20 cellular contexts compared by ENCODE assay signal in the genomic region with DNA sequence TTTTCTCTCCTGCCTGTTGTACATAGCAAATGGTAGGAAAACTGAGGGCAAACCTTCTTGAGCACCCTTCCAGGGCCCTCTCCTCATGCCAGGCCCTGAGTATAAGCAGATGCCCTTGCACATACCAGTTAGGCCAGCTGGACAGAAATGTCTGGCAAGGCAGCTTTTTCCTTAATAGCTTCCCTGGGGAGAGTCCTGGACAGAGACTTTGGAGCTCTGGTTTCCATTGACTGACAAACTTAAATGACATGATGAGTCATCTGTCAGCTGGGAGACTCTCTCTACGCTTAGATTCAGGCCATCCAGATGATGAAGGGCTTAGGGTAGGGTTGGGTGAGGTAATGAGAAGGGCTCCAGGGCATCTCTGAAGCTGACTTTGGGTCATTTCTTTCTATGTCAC.
DNase-seq lines count a peak whose midpoint lies in the region; ATAC-seq and TF ChIP-seq lines count a peak whose summit lies in the region.
"Had no signal": no experiment of that assay in that cellular context is flagged by ENCODE, and none has a peak within 500 bp of the region (broad histone marks: within the 10 kb centered on the region; RNA-seq: fewer than 3 reads in every experiment).

No MANE protein-coding gene starts in this region.

- H3K36me3 ChIP-seq in heart left ventricle (no peaks in the 10 kb centered on the region), rectal smooth muscle tissue (ENCODE audit: control insufficient read depth, insufficient read depth, low read length) (no peaks in the 10 kb centered on the region)
- H3K36me3 ChIP-seq: neural progenitor cell had no signal

- intact Hi-C loops in heart left ventricle (cut with DNase I), result loop anchor here in 6 of 10 donors (1.0 to 10.0 kb wide), 5 partner anchors 152 to 1692 kb away; no protein-coding TSS in a partner anchor

- no peak for TF ChIP-seq CTCF in heart left ventricle (IDR thresholded peaks at IDR 0.05)

- H3K27ac ChIP-seq in heart left ventricle, result peak overlapping the region in 6 of 12 donors; percentile 8 to 54 (median 38)
- peak overlapping the region; percentile 33 for H3K27ac ChIP-seq in rectal smooth muscle tissue (ENCODE audit: low read depth, low read length)
- H3K27ac ChIP-seq: neural progenitor cell, testis had no signal

- TF ChIP-seq POLR2A in heart left ventricle (IDR thresholded peaks at IDR 0.05), result no peak

- 7 to 31% (median 16%) methylated on average over 1 of the region's 1 CpG for WGBS in heart left ventricle, 4 donors

- H3K4me1 ChIP-seq in heart left ventricle, result peaks cover 0 to 25% (median 2%) of the 10 kb centered on the region in 12 donors
- H3K4me1 ChIP-seq in rectal smooth muscle tissue (ENCODE audit: control insufficient read depth, insufficient read depth, low read length), result peaks cover 20% of the 10 kb centered on the region
- H3K4me1 ChIP-seq: testis had no signal

- H3K27me3 Mint-ChIP-seq in T-helper 2 cell treated with Interferon-gamma antibody and Interleukin-4, amounts not matched to agents 5 μg/mL and 100 μg/mL, for 36 hours (ENCODE audit: low read depth), result no peaks in the 10 kb centered on the region
- H3K27me3 Mint-ChIP-seq: progenitor cell of endocrine pancreas, T-helper 17 cell had no signal

- peak; percentile 91 to 97 (median 94) for ATAC-seq in heart left ventricle
- ATAC-seq: T-helper 17 cell had no signal

- no peaks in the 10 kb centered on the region for H3K9me3 Mint-ChIP-seq in T-helper 2 cell treated with Interferon-gamma antibody and Interleukin-4, amounts not matched to agents 5 μg/mL and 100 μg/mL, for 36 hours
- H3K9me3 Mint-ChIP-seq: activated T-helper 1 cell treated with anti-CD3 and anti-CD28 coated beads, Interleukin-12 subunit alpha, Interleukin-12 subunit beta, Interleukin-2, Interleukin-4 antibody, amounts not matched to agents 30 ng/mL and 10 ng/mL and 1 ng/mL, durations not matched to agents 14 hours and 24 hours and 36 hours; mesothelial cell of epicardium; neural progenitor cell had no signal

- no peak overlapping the region for H3K4me3 ChIP-seq in heart left ventricle
- no peak overlapping the region for H3K4me3 ChIP-seq in rectal smooth muscle tissue (ENCODE audit: low read length)
- H3K4me3 ChIP-seq: neural progenitor cell, testis had no signal

- no peak overlapping the region for H3K9ac ChIP-seq in rectal smooth muscle tissue (ENCODE audit: low read length)
- H3K9ac ChIP-seq: neural progenitor cell had no signal

- no peak overlapping the region for H3K4me3 Mint-ChIP-seq in T-helper 2 cell treated with Interferon-gamma antibody and Interleukin-4, amounts not matched to agents 5 μg/mL and 100 μg/mL, for 36 hours
- H3K4me3 Mint-ChIP-seq: activated naive CD8-positive, alpha-beta T cell; activated T-helper 1 cell treated with anti-CD3 and anti-CD28 coated beads, Interleukin-12 subunit alpha, Interleukin-12 subunit beta, Interleukin-2, Interleukin-4 antibody, amounts not matched to agents 30 ng/mL and 10 ng/mL and 1 ng/mL, durations not matched to agents 14 hours and 24 hours and 36 hours; mesothelial cell of epicardium; neural progenitor cell; T-helper 17 cell had no signal

- H3K9me3 ChIP-seq in heart left ventricle, result no peaks in the 10 kb centered on the region
- H3K9me3 ChIP-seq: testis had no signal

- no peaks in the 10 kb centered on the region for H3K36me3 Mint-ChIP-seq in T-helper 2 cell treated with Interferon-gamma antibody and Interleukin-4, amounts not matched to agents 5 μg/mL and 100 μg/mL, for 36 hours (ENCODE audit: low read depth)
- H3K36me3 Mint-ChIP-seq: activated naive CD8-positive, alpha-beta T cell; mesothelial cell of epicardium; neural progenitor cell had no signal

- no peak overlapping the region for H3K27ac Mint-ChIP-seq in T-helper 2 cell treated with Interferon-gamma antibody and Interleukin-4, amounts not matched to agents 5 μg/mL and 100 μg/mL, for 36 hours
- H3K27ac Mint-ChIP-seq: activated naive CD8-positive, alpha-beta T cell; activated T-helper 1 cell treated with anti-CD3 and anti-CD28 coated beads, Interleukin-12 subunit alpha, Interleukin-12 subunit beta, Interleukin-2, Interleukin-4 antibody, amounts not matched to agents 30 ng/mL and 10 ng/mL and 1 ng/mL, durations not matched to agents 14 hours and 24 hours and 36 hours; mesothelial cell of epicardium; neural progenitor cell; progenitor cell of endocrine pancreas; T-helper 17 cell had no signal

- peak; percentile 19 for DNase-seq in DMS 273 treated with DMSO at 0.1 percent for 48 hours (lab: John Stamatoyannopoulos, UW)
- peak; percentile 65 for DNase-seq in NCI-H446 treated with DMSO at 0.1 percent for 48 hours (lab: John Stamatoyannopoulos, UW)
- peak in 4 of 5 donors; percentile 34 to 76 (median 60) for DNase-seq in heart left ventricle
- DNase-seq in D341Med (ENCODE audit: low spot score), result no peak
- no peak for DNase-seq in T-helper 2 cell treated with Interferon-gamma antibody and Interleukin-4, amounts not matched to agents 5 μg/mL and 100 μg/mL, for 36 hours (ENCODE audit: low spot score)
- no peak for DNase-seq in NCI-H2107 treated with DMSO at 0.1 percent for 48 hours (lab: John Stamatoyannopoulos, UW; ENCODE audit: unreplicated experiment)
- DNase-seq: kidney glomerular epithelial cell; MV-4-11; NCI-H2029; NCI-H510A treated with DMSO at 0.1 percent for 48 hours; SIG-M5; stimulated activated CD4-positive, alpha-beta T cell treated with anti-CD3 and anti-CD28 coated beads, Interleukin-12 subunit alpha, Interleukin-12 subunit beta, amount 100 ng/mL, for 4 hours; T-helper 17 cell; testis had no signal

- H3K27me3 ChIP-seq in heart left ventricle (no peaks in the 10 kb centered on the region), rectal smooth muscle tissue (ENCODE audit: control insufficient read depth, insufficient read depth, low read length) (no peaks in the 10 kb centered on the region)
- H3K27me3 ChIP-seq: neural progenitor cell, testis had no signal

- no peaks in the 10 kb centered on the region for H3K4me1 Mint-ChIP-seq in T-helper 2 cell treated with Interferon-gamma antibody and Interleukin-4, amounts not matched to agents 5 μg/mL and 100 μg/mL, for 36 hours (ENCODE audit: low read depth)
- H3K4me1 Mint-ChIP-seq: mesothelial cell of epicardium, T-helper 17 cell had no signal

Comparison
In these comparisons a context has a peak if more than half of its experiments do, and no peak if none do; other contexts are left out.
1. DNase-seq: peak in DMS 273 treated with DMSO at 0.1 percent for 48 hours (single experiment), NCI-H446 treated with DMSO at 0.1 percent for 48 hours (single experiment) and heart left ventricle (4 of 5); none in D341Med (single experiment), T-helper 2 cell treated with Interferon-gamma antibody and Interleukin-4, amounts not matched to agents 5 μg/mL and 100 μg/mL, for 36 hours (single experiment) and NCI-H2107 treated with DMSO at 0.1 percent for 48 hours (single experiment).